In the genomic region with DNA sequence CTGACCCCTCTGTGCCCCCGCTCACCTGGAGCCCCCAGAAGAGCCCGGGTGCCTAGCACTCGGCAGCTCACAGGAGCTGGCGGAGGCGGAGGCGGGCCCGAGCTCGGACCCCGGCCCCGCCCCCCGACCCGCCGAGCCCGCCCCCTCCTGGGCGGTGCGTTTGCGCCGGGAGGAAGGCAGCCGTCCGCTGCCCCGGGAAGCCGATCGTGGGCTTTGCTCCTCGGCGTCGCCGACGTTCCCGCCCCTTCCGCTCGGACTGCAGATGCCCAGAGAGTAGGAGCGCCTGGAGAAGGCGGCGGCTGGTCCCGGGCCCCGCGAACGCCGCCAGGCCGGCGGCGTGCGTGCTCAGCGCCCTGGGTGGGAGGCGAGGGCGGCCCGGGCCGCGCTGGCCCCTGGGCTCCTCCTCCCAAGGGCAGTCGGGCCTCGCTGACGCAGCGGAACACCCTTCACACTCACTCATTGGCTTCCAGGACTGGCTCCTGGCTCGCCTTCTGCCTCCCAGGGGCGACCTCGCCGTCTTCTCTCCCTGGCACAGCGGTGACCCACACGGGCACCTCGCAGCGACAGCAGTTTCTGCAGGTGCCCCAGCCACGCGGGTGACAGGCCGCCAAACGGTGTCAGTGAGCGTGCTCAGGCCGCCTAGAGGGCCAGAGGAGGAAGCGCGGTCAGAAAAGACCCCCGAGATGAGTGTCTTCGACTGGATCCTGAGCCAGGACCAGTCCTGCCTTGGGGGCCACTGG, we compare ENCODE assay signal across 8 cellular contexts. TPM values are rescaled to one million over a fixed set of nuclear protein-coding genes. Genes with fewer than 3 reads are reported as not detected.
DNase-seq lines count a peak whose midpoint lies in the region; ATAC-seq and TF ChIP-seq lines count a peak whose summit lies in the region.

A gene (minus strand): TSS at position 74 of the 740 bp plus-strand sequence. CDS start 415 bp downstream, outside the sequence.

- peak within 1 kb of the TSS; percentile 69 to 92 (median 86) for H3K4me3 ChIP-seq in BLaER1 treated with 17β-estradiol and CSF1 and Interleukin-3, amounts not matched to agents 10 nM and 100 nM
- peak within 1 kb of the TSS; percentile 58 for H3K4me3 ChIP-seq in NT2/D1 (ENCODE audit: insufficient read length, low read depth)
- peak within 1 kb of the TSS; percentile 85 for H3K4me3 ChIP-seq in endodermal cell (ENCODE audit: low read length)
- H3K4me3 ChIP-seq in mesodermal cell (ENCODE audit: extremely low read depth, insufficient read depth, low read length, poor library complexity, severe bottlenecking): peak within 1 kb of the TSS; percentile 79

- peaks cover 15 to 32% (median 30%) of the 10 kb centered on the region in 11 experiments for H3K36me3 ChIP-seq in BLaER1 treated with 17β-estradiol and CSF1 and Interleukin-3, amounts not matched to agents 10 nM and 100 nM
- peaks cover 30% of the 10 kb centered on the region for H3K36me3 ChIP-seq in NT2/D1 (ENCODE audit: insufficient read depth, insufficient read length, low read length)
- H3K36me3 ChIP-seq in endodermal cell (ENCODE audit: control insufficient read depth, insufficient read depth, low read length): peaks cover 21% of the 10 kb centered on the region
- H3K36me3 ChIP-seq in mesodermal cell (ENCODE audit: control insufficient read depth, insufficient read depth, low read length): peaks cover 29% of the 10 kb centered on the region

- peak within 1 kb of the TSS; percentile 79 to 90 (median 86) for H3K9ac ChIP-seq in BLaER1 treated with 17β-estradiol and CSF1 and Interleukin-3, amounts not matched to agents 10 nM and 100 nM
- H3K9ac ChIP-seq in NT2/D1 (ENCODE audit: insufficient read length, low read depth) (peak within 1 kb of the TSS; percentile 76), endodermal cell (ENCODE audit: extremely low read depth, low read length, poor library complexity, severe bottlenecking) (peak within 1 kb of the TSS; percentile 50)

- H3K27ac ChIP-seq in BLaER1 treated with 17β-estradiol and CSF1 and Interleukin-3, amounts not matched to agents 10 nM and 100 nM: peak within 1 kb of the TSS; percentile 69 to 89 (median 87)
- H3K27ac ChIP-seq in endodermal cell (ENCODE audit: low read depth, low read length) (peak within 1 kb of the TSS; percentile 79), mesodermal cell (ENCODE audit: low read depth, low read length, severe bottlenecking) (peak within 1 kb of the TSS; percentile 83)

- H3K27me3 ChIP-seq in BLaER1 treated with 17β-estradiol and CSF1 and Interleukin-3, amounts not matched to agents 10 nM and 100 nM: no peaks in the 10 kb centered on the region
- H3K27me3 ChIP-seq in NT2/D1 (ENCODE audit: insufficient read depth, insufficient read length): no peaks in the 10 kb centered on the region
- H3K27me3 ChIP-seq in endodermal cell (ENCODE audit: control insufficient read depth, insufficient read depth, low read length, poor library complexity, severe bottlenecking): no peaks in the 10 kb centered on the region

- TF ChIP-seq CTCF in endodermal cell (conservative IDR thresholded peaks at IDR 0.05): peak; percentile 78

- H3K9me3 ChIP-seq in BLaER1 treated with 17β-estradiol and CSF1 and Interleukin-3, amounts not matched to agents 10 nM and 100 nM (replicated peaks in 1 of 11): no peaks in the 10 kb centered on the region
- H3K9me3 ChIP-seq in NT2/D1 (ENCODE audit: insufficient read depth, low read length) (no peaks in the 10 kb centered on the region), endodermal cell (ENCODE audit: control insufficient read depth, low read length) (no peaks in the 10 kb centered on the region), mesodermal cell (ENCODE audit: control insufficient read depth, low read length) (no peaks in the 10 kb centered on the region)

- peak within 1 kb of the TSS; percentile 84 to 99 (median 96) for H3K4me2 ChIP-seq in BLaER1 treated with 17β-estradiol and CSF1 and Interleukin-3, amounts not matched to agents 10 nM and 100 nM

- peak; percentile 98 for DNase-seq in GM19238 (ENCODE audit: insufficient read length, low spot score)
- DNase-seq in NT2/D1 (ENCODE audit: low read depth, low spot score): peak; percentile 67
- peak; percentile 54 for DNase-seq in activated CD8-positive, alpha-beta memory T cell treated with anti-CD3 and anti-CD28 coated beads, Interleukin-2, amount 50 U/mL, for 24 hours (ENCODE audit: extremely low read depth)
- peak; percentile 97 for DNase-seq in endodermal cell
- DNase-seq in stimulated activated CD8-positive, alpha-beta memory T cell treated with anti-CD3 and anti-CD28 coated beads, Interleukin-15, amount 100 ng/mL, for 1 hour (ENCODE audit: low read depth): peak; percentile 65

- peaks cover 28 to 56% (median 40%) of the 10 kb centered on the region in 10 experiments for H3K4me1 ChIP-seq in BLaER1 treated with 17β-estradiol and CSF1 and Interleukin-3, amounts not matched to agents 10 nM and 100 nM
- H3K4me1 ChIP-seq in NT2/D1 (ENCODE audit: insufficient read depth, insufficient read length): peaks cover 9% of the 10 kb centered on the region
- H3K4me1 ChIP-seq in endodermal cell (ENCODE audit: control insufficient read depth, insufficient read depth, low read length): peaks cover 3% of the 10 kb centered on the region
- peaks cover 10% of the 10 kb centered on the region for H3K4me1 ChIP-seq in mesodermal cell (ENCODE audit: control insufficient read depth, insufficient read depth, low read length, poor library complexity, severe bottlenecking)

- peak; percentile 68 for ATAC-seq in HG03460 (IDR thresholded peaks at IDR 0.05; ENCODE audit: unreplicated experiment)

- H3K4me1 Mint-ChIP-seq in endodermal cell: peaks cover 4% of the 10 kb centered on the region

- peaks cover 0 to 32% (median 8%) of the 10 kb centered on the region in 11 experiments; a peak in 8 of 22 replicates for H4K20me1 ChIP-seq in BLaER1 treated with 17β-estradiol and CSF1 and Interleukin-3, amounts not matched to agents 10 nM and 100 nM

- peaks cover 6% of the 10 kb centered on the region for H3K36me3 Mint-ChIP-seq in endodermal cell (ENCODE audit: low read depth)

- 0 to 1% methylated on average over 34 to 71 of the region's 71 CpGs for WGBS in endodermal cell (ENCODE audit: insufficient coverage in 1 of 2, insufficient read length in 1 of 2), 2 experiments
- WGBS in mesodermal cell (ENCODE audit: insufficient coverage in 2 of 2), 2 experiments: 1% methylated on average over 46 to 67 of the region's 71 CpGs

- peak within 1 kb of the TSS; percentile 61 for H3K27ac Mint-ChIP-seq in endodermal cell

- H3K9me3 Mint-ChIP-seq in endodermal cell: no peaks in the 10 kb centered on the region

- peak within 1 kb of the TSS; percentile 59 for H3K4me3 Mint-ChIP-seq in endodermal cell

- H3K27me3 Mint-ChIP-seq in endodermal cell (ENCODE audit: insufficient read depth): peaks cover 12% of the 10 kb centered on the region

RNA-seq across cellular contexts. Expression of the gene that starts here (rescaled TPM):
- 10 to 100 TPM; 21.0 to 26.2 TPM for total RNA-seq in endodermal cell
- 31.9 TPM for polyA plus RNA-seq in endodermal cell (2013, experiment 1 of 2)
- 39.9 TPM for polyA plus RNA-seq in endodermal cell (2013, experiment 2 of 2)
- 46.9 TPM for polyA plus RNA-seq in mesodermal cell (2013, experiment 1 of 2)
- polyA plus RNA-seq in mesodermal cell (2013, experiment 2 of 2): 37.7 TPM

Comparison
In these comparisons a context has a peak if more than half of its experiments do, and no peak if none do; other contexts are left out.
1. Peak in every context shown above with its lines: DNase-seq, ATAC-seq, H3K4me3 ChIP-seq and H3K27ac ChIP-seq.